Comparison of ENCODE assay signal across 8 cellular contexts in the genomic region with DNA sequence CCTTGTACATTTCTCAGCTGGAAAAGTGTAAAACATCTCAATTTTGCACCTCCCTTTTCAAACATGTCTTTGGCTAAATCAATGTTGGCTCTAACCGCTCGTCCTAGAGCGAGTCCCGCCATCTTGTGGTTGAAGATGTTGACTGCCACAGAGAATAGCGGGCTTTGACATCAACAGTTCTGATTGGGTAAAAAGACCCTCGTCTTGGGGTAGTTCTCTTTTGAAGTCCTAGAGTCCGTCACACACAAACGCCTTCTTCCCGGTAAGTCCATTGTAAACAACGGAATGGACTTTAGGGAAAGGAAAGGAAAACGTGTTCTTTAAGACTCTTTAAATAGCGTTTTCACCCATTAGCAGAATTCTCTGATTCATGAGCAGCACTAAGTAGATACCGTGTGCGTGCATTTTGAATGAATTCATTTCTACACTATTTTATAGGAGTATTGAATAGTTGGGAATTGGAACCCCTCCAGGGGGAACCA. TPM values are rescaled to one million over a fixed set of nuclear protein-coding genes. Genes with fewer than 3 reads are reported as not detected.
A peak's percentile ranks its signal among the peaks of the same experiment; 100 is the strongest.
DNase-seq lines count a peak whose midpoint lies in the region; ATAC-seq and TF ChIP-seq lines count a peak whose summit lies in the region.

No MANE protein-coding gene starts in this region.

- ATAC-seq in GM21367 (IDR thresholded peaks at IDR 0.05; ENCODE audit: unreplicated experiment) = peak; percentile 48
- ATAC-seq in heart right ventricle = peak; percentile 62 to 92 (median 76)

- 1 to 2% methylated on average over 14 of the region's 14 CpGs for WGBS in heart right ventricle, 2 donors
- WGBS in ovary, 3 donors = 0 to 2% (median 1%) methylated on average over 14 of the region's 14 CpGs

- intact Hi-C loops in heart right ventricle (cut with DNase I) = loop anchor here in 3 of 10 donors (5.0 to 10.0 kb wide), 2 partner anchors 513 to 1079 kb away; no protein-coding TSS in a partner anchor
- intact Hi-C loops in ovary (cut with DNase I) = no loop called here

- peak; percentile 34 for DNase-seq in DMS 273 treated with DMSO at 0.1 percent for 48 hours (lab: John Stamatoyannopoulos, UW)
- peak; percentile 58 to 71 for DNase-seq in HL-60 (ENCODE audit: low read depth in 1 of 2, low spot score in 1 of 2)
- peak; percentile 84 for DNase-seq in amniotic epithelial cell (ENCODE audit: low read depth)
- DNase-seq in heart right ventricle = peak in 1 of 2 donors; percentile 42
- DNase-seq in ovary = peak in 4 of 5 donors; percentile 13 to 40 (median 28)
- DNase-seq in NCI-H774 (lab: John Stamatoyannopoulos, UW) = no peak

- H3K9me3 ChIP-seq in heart right ventricle = peaks cover 0 to 11% (median 0%) of the 10 kb centered on the region in 11 donors
- H3K9me3 ChIP-seq in ovary = no peaks in the 10 kb centered on the region

- TF ChIP-seq POLR2A in ovary (IDR thresholded peaks at IDR 0.05) = no peak

- TF ChIP-seq CTCF in HL-60 (IDR thresholded peaks at IDR 0.05; ENCODE audit: insufficient read depth, low read length) = peak; percentile 30
- peak; percentile 19 to 74 (median 53) for TF ChIP-seq CTCF in heart right ventricle (IDR thresholded peaks at IDR 0.05)
- TF ChIP-seq CTCF in ovary (IDR thresholded peaks at IDR 0.05) = no peak

- H3K36me3 ChIP-seq in heart right ventricle (peaks cover 0 to 20% (median 10%) of the 10 kb centered on the region in 9 donors), ovary (no peaks in the 10 kb centered on the region)

- H3K4me1 ChIP-seq in heart right ventricle (peaks cover 0 to 31% (median 18%) of the 10 kb centered on the region in 9 donors), ovary (ENCODE audit: insufficient read depth) (no peaks in the 10 kb centered on the region)

- H3K27ac ChIP-seq in HL-60 (replicated peaks) (peak overlapping the region; percentile 37; the same call in 1 of the 2 replicates), heart right ventricle (peak overlapping the region in 8 of 10 donors; percentile 37 to 79 (median 66)), ovary (peak overlapping the region in 1 of 2 donors; percentile 54)

- H3K27me3 ChIP-seq in HL-60 (ENCODE audit: insufficient read depth, poor library complexity, severe bottlenecking) (no peaks in the 10 kb centered on the region), heart right ventricle (peaks cover 0 to 12% (median 7%) of the 10 kb centered on the region in 7 donors), ovary (no peaks in the 10 kb centered on the region)

- no peak for TF ChIP-seq EP300 in ovary (IDR thresholded peaks at IDR 0.05)

- peak overlapping the region; percentile 66 for H3K4me3 ChIP-seq in HL-60 (replicated peaks; ENCODE audit: insufficient read depth, low read length)
- peak overlapping the region in 9 of 10 donors; percentile 54 to 92 (median 74) for H3K4me3 ChIP-seq in heart right ventricle
- H3K4me3 ChIP-seq in ovary = peak overlapping the region; percentile 67

TF ChIP-seq in PFSK-1, 5 proteins besides CTCF, POLR2A, EP300 and RAD21:
- peak; percentile 37; the same call in 1 of the 2 replicates for TF ChIP-seq TAF1 (IDR thresholded peaks at IDR 0.05; ENCODE audit: borderline replicate concordance, insufficient read depth, low read length)
- TF ChIP-seq, protein P1, sequence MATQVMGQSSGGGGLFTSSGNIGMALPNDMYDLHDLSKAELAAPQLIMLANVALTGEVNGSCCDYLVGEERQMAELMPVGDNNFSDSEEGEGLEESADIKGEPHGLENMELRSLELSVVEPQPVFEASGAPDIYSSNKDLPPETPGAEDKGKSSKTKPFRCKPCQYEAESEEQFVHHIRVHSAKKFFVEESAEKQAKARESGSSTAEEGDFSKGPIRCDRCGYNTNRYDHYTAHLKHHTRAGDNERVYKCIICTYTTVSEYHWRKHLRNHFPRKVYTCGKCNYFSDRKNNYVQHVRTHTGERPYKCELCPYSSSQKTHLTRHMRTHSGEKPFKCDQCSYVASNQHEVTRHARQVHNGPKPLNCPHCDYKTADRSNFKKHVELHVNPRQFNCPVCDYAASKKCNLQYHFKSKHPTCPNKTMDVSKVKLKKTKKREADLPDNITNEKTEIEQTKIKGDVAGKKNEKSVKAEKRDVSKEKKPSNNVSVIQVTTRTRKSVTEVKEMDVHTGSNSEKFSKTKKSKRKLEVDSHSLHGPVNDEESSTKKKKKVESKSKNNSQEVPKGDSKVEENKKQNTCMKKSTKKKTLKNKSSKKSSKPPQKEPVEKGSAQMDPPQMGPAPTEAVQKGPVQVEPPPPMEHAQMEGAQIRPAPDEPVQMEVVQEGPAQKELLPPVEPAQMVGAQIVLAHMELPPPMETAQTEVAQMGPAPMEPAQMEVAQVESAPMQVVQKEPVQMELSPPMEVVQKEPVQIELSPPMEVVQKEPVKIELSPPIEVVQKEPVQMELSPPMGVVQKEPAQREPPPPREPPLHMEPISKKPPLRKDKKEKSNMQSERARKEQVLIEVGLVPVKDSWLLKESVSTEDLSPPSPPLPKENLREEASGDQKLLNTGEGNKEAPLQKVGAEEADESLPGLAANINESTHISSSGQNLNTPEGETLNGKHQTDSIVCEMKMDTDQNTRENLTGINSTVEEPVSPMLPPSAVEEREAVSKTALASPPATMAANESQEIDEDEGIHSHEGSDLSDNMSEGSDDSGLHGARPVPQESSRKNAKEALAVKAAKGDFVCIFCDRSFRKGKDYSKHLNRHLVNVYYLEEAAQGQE (IDR thresholded peaks at IDR 0.05; ENCODE audit: insufficient read depth in 1 of 2, low read depth in 2 of 2, low read length in 2 of 2) = no peak

RNA-seq across cellular contexts. Expression of a gene that starts 0.5 kb away (rescaled TPM):
- polyA plus RNA-seq in PFSK-1 (2012; ENCODE audit: insufficient read length, low read depth) = 50.6 TPM
- total RNA-seq in heart right ventricle = 10 to 100 TPM; 27.9 to 40.4 (median 33.3) TPM
- polyA plus RNA-seq in heart right ventricle = 10 to 100 TPM; 33.4 to 41.8 TPM
- total RNA-seq in ovary = 10 to 100 TPM; 20.9 to 35.1 (median 28.6) TPM
- 10 to 100 TPM; 25.6 to 34.1 TPM for polyA plus RNA-seq in ovary

RNA-seq across cellular contexts. Expression of a gene that starts 13.5 kb away (rescaled TPM):
- 0.84 TPM for polyA plus RNA-seq in PFSK-1 (2012; ENCODE audit: insufficient read length, low read depth)
- under 1 TPM in 8 of 10 donors, not detected in 2; 0.09 to 0.28 (median 0.16) TPM for total RNA-seq in heart right ventricle
- polyA plus RNA-seq in heart right ventricle = under 1 TPM in 1 of 2 donors, not detected in 1; 0.12 TPM
- under 1 TPM in 5 of 7 donors, not detected in 2; 0.11 to 0.35 (median 0.32) TPM for total RNA-seq in ovary
- under 1 TPM; 0.13 to 1.00 TPM for polyA plus RNA-seq in ovary

RNA-seq across cellular contexts. Expression of a gene that starts 49.6 kb away (rescaled TPM):
- polyA plus RNA-seq in PFSK-1 (2012; ENCODE audit: insufficient read length, low read depth) = not detected
- total RNA-seq in heart right ventricle (1,000 to 10,000 TPM; 1,390 to 8,287 (median 4,440) TPM), ovary (under 1 TPM in 3 of 7 donors, not detected in 4; 0.27 to 0.84 (median 0.36) TPM)
- polyA plus RNA-seq in heart right ventricle (1,000 to 10,000 TPM; 2,052 to 6,963 TPM), ovary (under 1 TPM; 0.32 to 0.36 TPM)

Comparison
In these comparisons a context has a peak if more than half of its experiments do, and no peak if none do; other contexts are left out.
1. CTCF ChIP-seq: peak in HL-60 (single experiment) and heart right ventricle (9 of 9); none in ovary (0 of 3).
2. RNA of a gene that starts 49.6 kb away (total RNA-seq): 1,390 to 8,287 TPM in heart right ventricle; 0.27 to 0.84 TPM in ovary; every median in the first group is over 100 times any median in the second.
3. Peak in every context shown above with its lines, with median percentiles within 50 percentile points of each other: H3K4me3 ChIP-seq.